ENCODE assay signal across 8 cellular contexts in genomic region chr3:50238549-50239026, GRCh38. TPM values are rescaled to one million over a fixed set of nuclear protein-coding genes. Genes with fewer than 3 reads are reported as not detected.
DNase-seq lines count a peak whose midpoint lies in the region; ATAC-seq, FAIRE-seq and TF ChIP-seq lines count a peak whose summit lies in the region.

No MANE protein-coding gene starts in this region.

- H3K9me3 ChIP-seq in lung (ENCODE audit: control insufficient read depth in 2 of 2, insufficient read depth in 1 of 2, low read length in 1 of 2) (no peaks in the 10 kb centered on the region), thymus (ENCODE audit: control insufficient read depth) (no peaks in the 10 kb centered on the region)

- 7 to 12% methylated on average over 7 of the region's 7 CpGs for WGBS in lung, 2 donors
- WGBS in thymus: 85% methylated on average over 7 of the region's 7 CpGs

- H3K4me3 ChIP-seq in NB4 (ENCODE audit: low read depth, low read length): peak overlapping the region; percentile 78
- peak overlapping the region; percentile 83 for H3K4me3 ChIP-seq in choroid plexus epithelial cell (ENCODE audit: low read depth, low read length)
- H3K4me3 ChIP-seq in lung: peak overlapping the region; percentile 88
- peak overlapping the region; percentile 99 for H3K4me3 ChIP-seq in thymus (ENCODE audit: low read length)

- no peak for TF ChIP-seq POLR2A in NB4 (IDR thresholded peaks at IDR 0.05; ENCODE audit: extremely low read depth, insufficient read length)

- TF ChIP-seq CTCF in NB4 (IDR thresholded peaks at IDR 0.05; ENCODE audit: low read depth, low read length) (no peak), choroid plexus epithelial cell (conservative IDR thresholded peaks at IDR 0.05; ENCODE audit: low read depth, low read length) (peak; percentile 15), lung (IDR thresholded peaks at IDR 0.05; ENCODE audit: control extremely low read depth, extremely low read depth) (no peak)

- peak overlapping the region; percentile 95 to 97 for H3K27ac ChIP-seq in lung (ENCODE audit: low read depth in 1 of 2, low read length in 1 of 2)
- peak overlapping the region; percentile 97 for H3K27ac ChIP-seq in thymus (ENCODE audit: low read depth)

- in situ Hi-C loops in Caki2 (cut with HindIII; ENCODE audit: low pct_unique_long_range_greater_than_20kb, low sequenced_read_pairs): no loop called here

- H3K27me3 ChIP-seq in lung (ENCODE audit: control insufficient read depth, insufficient read depth) (no peaks in the 10 kb centered on the region), thymus (ENCODE audit: control insufficient read depth, insufficient read depth) (no peaks in the 10 kb centered on the region)

- FAIRE-seq in HTR-8/SVneo (lab: Jason Lieb, UNC): no peak

- peak; percentile 56 for DNase-seq in Caki2 (ENCODE audit: low read depth)
- no peak for DNase-seq in NB4 (ENCODE audit: low read depth)
- DNase-seq in choroid plexus epithelial cell (ENCODE audit: low read depth): no peak
- peak; percentile 90 for DNase-seq in lung (ENCODE audit: low spot score)
- DNase-seq in NCI-H82 treated with DMSO at 0.1 percent for 48 hours (lab: John Stamatoyannopoulos, UW; ENCODE audit: unreplicated experiment): no peak
- no peak for DNase-seq in HTR-8/SVneo (ENCODE audit: insufficient read length, low spot score)
- DNase-seq in EL: no peak

- H3K4me1 ChIP-seq in lung (ENCODE audit: control insufficient read depth in 2 of 2, insufficient read depth in 2 of 2, low read length in 2 of 2) (peaks cover 7 to 36% of the 10 kb centered on the region in 2 donors), thymus (ENCODE audit: control insufficient read depth, insufficient read depth, low read length) (peaks cover 36% of the 10 kb centered on the region)

- no peak for ATAC-seq in lung (ENCODE audit: insufficient read depth, low FRiP score)

- peaks cover 0 to 5% of the 10 kb centered on the region in 2 donors for H3K36me3 ChIP-seq in lung (ENCODE audit: control insufficient read depth in 2 of 2, insufficient read depth in 2 of 2, low read length in 2 of 2)
- peaks cover 22% of the 10 kb centered on the region for H3K36me3 ChIP-seq in thymus (ENCODE audit: control insufficient read depth, insufficient read depth)

RNA-seq across cellular contexts. Expression of gene GNAI2, which starts 2.6 kb away (rescaled TPM):
- total RNA-seq in Caki2 (2014; rRNA removed; shearing (Covaris generic); ENCODE audit: low replicate concordance): 100 and 121 TPM in 2 replicates
- 100 to 1,000 TPM; 224 to 332 TPM for total RNA-seq in lung
- polyA plus RNA-seq in lung (100 to 1,000 TPM; 217 to 364 TPM), thymus (187 TPM)

RNA-seq across cellular contexts. Expression of gene SEMA3B, which starts 30.4 kb away (rescaled TPM):
- total RNA-seq in Caki2 (2014; rRNA removed; shearing (Covaris generic); ENCODE audit: low replicate concordance): 99.9 and 105 TPM in 2 replicates
- total RNA-seq in lung: 10 to 100 TPM; 47.9 to 95.7 TPM
- polyA plus RNA-seq in lung: 10 to 100 TPM; 39.6 to 75.6 TPM
- 4.8 TPM for polyA plus RNA-seq in thymus

RNA-seq across cellular contexts. Expression of gene SLC38A3, which starts 33.5 kb away (rescaled TPM):
- total RNA-seq in Caki2 (2014; rRNA removed; shearing (Covaris generic); ENCODE audit: low replicate concordance): not detected in 2 replicates
- 1 to 10 TPM in 1 of 2 donors, under 1 TPM in 1; 0.43 to 4.3 TPM for total RNA-seq in lung
- polyA plus RNA-seq in lung (under 1 TPM; 0.08 to 0.24 TPM), thymus (0.18 TPM)

RNA-seq across cellular contexts. Expression of gene LSMEM2, which starts 40.3 kb away (rescaled TPM):
- total RNA-seq in Caki2 (2014; rRNA removed; shearing (Covaris generic); ENCODE audit: low replicate concordance): not detected in 2 replicates
- under 1 TPM in 1 of 2 donors, not detected in 1; 0.12 TPM for total RNA-seq in lung
- under 1 TPM; 0.10 to 0.49 TPM for polyA plus RNA-seq in lung
- 0.11 TPM for polyA plus RNA-seq in thymus

RNA-seq across cellular contexts. Expression of gene GNAT1, which starts 47.2 kb away (rescaled TPM):
- total RNA-seq in Caki2 (2014; rRNA removed; shearing (Covaris generic); ENCODE audit: low replicate concordance): not detected in 2 replicates
- total RNA-seq in lung: not detected
- polyA plus RNA-seq in lung (under 1 TPM; 0.05 to 0.16 TPM), thymus (0.05 TPM)

Comparison
In these comparisons a context has a peak if more than half of its experiments do, and no peak if none do; other contexts are left out.
1. DNase-seq: peak in Caki2 (single experiment) and lung (single experiment); none in NB4 (single experiment), choroid plexus epithelial cell (single experiment), NCI-H82 treated with DMSO at 0.1 percent for 48 hours (single experiment), HTR-8/SVneo (single experiment) and EL (single experiment).
2. Peak in every context shown above with its lines, with median percentiles within 50 percentile points of each other: H3K4me3 ChIP-seq.